Comparison of ENCODE assay signal across 8 cellular contexts in genomic region chr16:78098544-78099371, GRCh38. TPM values are rescaled to one million over a fixed set of nuclear protein-coding genes. Genes with fewer than 3 reads are reported as not detected.
A peak's percentile ranks its signal among the peaks of the same experiment; 100 is the strongest.
DNase-seq lines count a peak whose midpoint lies in the region; ATAC-seq, FAIRE-seq and TF ChIP-seq lines count a peak whose summit lies in the region.

No MANE protein-coding gene starts in this region.

- no peak for TF ChIP-seq CTCF in cardiac muscle cell (IDR thresholded peaks at IDR 0.05; ENCODE audit: low read depth, low read length)
- no peak for TF ChIP-seq CTCF in astrocyte (IDR thresholded peaks at IDR 0.05; ENCODE audit: insufficient read depth, low read depth, low read length)
- no peak for TF ChIP-seq CTCF in lower lobe of right lung (IDR thresholded peaks at IDR 0.05)
- no peak for TF ChIP-seq CTCF in type B pancreatic cell (conservative IDR thresholded peaks at IDR 0.05)

- H3K9ac ChIP-seq in astrocyte (ENCODE audit: low read length) = peak overlapping the region; percentile 88

- H4K20me1 ChIP-seq in astrocyte (ENCODE audit: insufficient read depth, low read length) = no peaks in the 10 kb centered on the region

- H3K79me2 ChIP-seq in astrocyte (ENCODE audit: insufficient read depth, low read length) = no peaks in the 10 kb centered on the region

- H3K4me3 Mint-ChIP-seq in astrocyte (ENCODE audit: unreplicated experiment) (peak overlapping the region; percentile 91), type B pancreatic cell (peak overlapping the region; percentile 89)

- H3K27ac ChIP-seq in cardiac muscle cell = no peak overlapping the region
- H3K27ac ChIP-seq in astrocyte (ENCODE audit: low read depth, low read length) = peak overlapping the region; percentile 63
- peak overlapping the region; percentile 91 for H3K27ac ChIP-seq in lower lobe of right lung

- intact Hi-C loops in cardiac septum (cut with DNase I) (loop anchor here (10.0 kb wide), 1 partner anchor 424 kb away; no protein-coding TSS in a partner anchor), lower lobe of right lung (cut with DNase I) (no loop called here)

- H3K4me1 ChIP-seq in cardiac muscle cell (ENCODE audit: low read depth) (no peaks in the 10 kb centered on the region), astrocyte (ENCODE audit: insufficient read depth, low read length) (peaks cover 2% of the 10 kb centered on the region), lower lobe of right lung (peaks cover 14% of the 10 kb centered on the region)

- no peak for FAIRE-seq in astrocyte (lab: Jason Lieb, UNC)

- peaks cover 5% of the 10 kb centered on the region for H3K9me3 Mint-ChIP-seq in astrocyte (ENCODE audit: unreplicated experiment)
- no peaks in the 10 kb centered on the region for H3K9me3 Mint-ChIP-seq in type B pancreatic cell

- H3K4me2 ChIP-seq in astrocyte (ENCODE audit: low read length) = peak overlapping the region; percentile 83

- no peak for ATAC-seq in lower lobe of right lung

- H3K9me3 ChIP-seq in cardiac muscle cell (ENCODE audit: low read depth) (no peaks in the 10 kb centered on the region), astrocyte (ENCODE audit: insufficient read depth, low read depth, low read length) (no peaks in the 10 kb centered on the region), lower lobe of right lung (no peaks in the 10 kb centered on the region)

- no peaks in the 10 kb centered on the region for H3K4me1 Mint-ChIP-seq in astrocyte (ENCODE audit: low read depth, unreplicated experiment)
- H3K4me1 Mint-ChIP-seq in type B pancreatic cell (ENCODE audit: unreplicated experiment) = peaks cover 18% of the 10 kb centered on the region

- H3K27ac Mint-ChIP-seq in astrocyte (ENCODE audit: unreplicated experiment) (peak overlapping the region; percentile 91), type B pancreatic cell (peak overlapping the region; percentile 85)

- H3K36me3 Mint-ChIP-seq in astrocyte (ENCODE audit: low read depth, unreplicated experiment) = no peaks in the 10 kb centered on the region
- no peaks in the 10 kb centered on the region for H3K36me3 Mint-ChIP-seq in type B pancreatic cell

- H2AFZ ChIP-seq in astrocyte (ENCODE audit: low read depth, low read length) = peak overlapping the region; percentile 100

- H3K36me3 ChIP-seq in cardiac muscle cell (no peaks in the 10 kb centered on the region), astrocyte (ENCODE audit: insufficient read depth, low read length) (no peaks in the 10 kb centered on the region), lower lobe of right lung (no peaks in the 10 kb centered on the region)

- H3K27me3 Mint-ChIP-seq in astrocyte (ENCODE audit: low read depth, unreplicated experiment) (no peaks in the 10 kb centered on the region), type B pancreatic cell (no peaks in the 10 kb centered on the region)

- in situ Hi-C loops in KBM-7 (cut with MboI; ENCODE audit: low pct_unique_long_range_greater_than_20kb, low sequenced_read_pairs) = no loop called here

- H3K4me3 ChIP-seq in cardiac muscle cell (peak overlapping the region; percentile 78), astrocyte (ENCODE audit: insufficient read depth, low read depth, low read length) (peak overlapping the region; percentile 85), lower lobe of right lung (peak overlapping the region; percentile 83)

- H3K27me3 ChIP-seq in cardiac muscle cell (no peaks in the 10 kb centered on the region), astrocyte (ENCODE audit: insufficient read depth, low read length) (peaks cover 3% of the 10 kb centered on the region), lower lobe of right lung (ENCODE audit: low read depth) (peaks cover 4% of the 10 kb centered on the region)

- DNase-seq in cardiac muscle cell (ENCODE audit: low read depth in 1 of 2, low spot score in 1 of 2) (no peak), cardiac septum (ENCODE audit: low spot score) (no peak), astrocyte (ENCODE audit: low read depth) (no peak), lower lobe of right lung (no peak), type B pancreatic cell (ENCODE audit: extremely low spot score, unreplicated experiment) (no peak), superior temporal gyrus (ENCODE audit: extremely low spot score) (no peak), occipital lobe (lab: John Stamatoyannopoulos, UW) (no peak), KBM-7 (no peak)

RNA-seq across cellular contexts. Expression of gene WWOX, which starts 0.7 kb away (rescaled TPM):
- 57.2 and 123 TPM in 2 replicates for total RNA-seq in cardiac muscle cell
- 22.1 and 28.9 TPM in 2 replicates for polyA plus RNA-seq in cardiac muscle cell
- total RNA-seq in cardiac septum = 8.6 TPM
- total RNA-seq in astrocyte = 7.1 and 7.3 TPM in 2 replicates
- 19.2 TPM for total RNA-seq in lower lobe of right lung
- 12.6 and 28.2 TPM in 2 replicates for total RNA-seq in type B pancreatic cell (ENCODE audit: low replicate concordance)
- 20.9 TPM for total RNA-seq in occipital lobe
